In the genomic region with DNA sequence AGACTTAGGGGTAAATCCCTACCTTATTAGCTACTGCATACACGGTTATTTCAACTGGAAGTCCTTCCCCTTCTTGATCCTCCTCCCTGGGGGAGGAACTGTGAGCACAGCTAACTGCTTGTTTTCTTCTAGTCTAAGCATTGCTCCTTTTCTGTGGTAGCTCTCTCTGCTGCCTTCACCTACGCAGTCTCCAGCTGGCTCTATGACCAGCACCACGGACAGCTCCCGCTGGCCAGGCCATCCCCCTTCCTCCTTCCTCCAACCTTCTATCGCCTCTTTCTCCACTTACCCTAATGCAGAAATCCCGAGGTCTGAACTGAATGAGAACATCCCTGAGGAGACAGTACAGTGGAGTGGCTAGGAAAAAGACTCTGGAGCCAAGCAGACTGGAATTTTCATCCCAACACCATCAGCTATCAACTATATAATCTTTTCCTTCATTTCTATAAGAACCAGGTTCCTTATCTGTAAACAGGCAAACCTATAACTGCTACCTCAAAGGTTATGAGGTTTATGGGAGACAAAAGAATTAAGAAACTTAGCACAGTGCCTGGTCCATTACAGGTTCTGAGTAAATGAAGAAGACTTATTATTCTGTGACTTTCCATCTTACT, we compare ENCODE assay signal across 2 cellular contexts.
TF ChIP-seq lines count a peak whose summit lies in the region.

No MANE protein-coding gene starts in this region.

TF ChIP-seq in A549, 52 proteins besides CTCF, POLR2A, EP300 and RAD21 (continued from another document):
- TF ChIP-seq KDM1A (IDR thresholded peaks at IDR 0.05; ENCODE audit: low read depth) (no peak), EHMT2 (IDR thresholded peaks at IDR 0.05; ENCODE audit: low read depth) (peak; percentile 86), BHLHE40 (IDR thresholded peaks at IDR 0.05; ENCODE audit: low read depth, low read length) (no peak), CBX2 (IDR thresholded peaks at IDR 0.05; ENCODE audit: borderline replicate concordance, low read depth) (no peak), CHD4 (IDR thresholded peaks at IDR 0.05; ENCODE audit: borderline replicate concordance) (no peak)
- TF ChIP-seq, protein P1, sequence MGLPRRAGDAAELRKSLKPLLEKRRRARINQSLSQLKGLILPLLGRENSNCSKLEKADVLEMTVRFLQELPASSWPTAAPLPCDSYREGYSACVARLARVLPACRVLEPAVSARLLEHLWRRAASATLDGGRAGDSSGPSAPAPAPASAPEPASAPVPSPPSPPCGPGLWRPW (IDR thresholded peaks at IDR 0.05), result no peak
- TF ChIP-seq, protein P2, sequence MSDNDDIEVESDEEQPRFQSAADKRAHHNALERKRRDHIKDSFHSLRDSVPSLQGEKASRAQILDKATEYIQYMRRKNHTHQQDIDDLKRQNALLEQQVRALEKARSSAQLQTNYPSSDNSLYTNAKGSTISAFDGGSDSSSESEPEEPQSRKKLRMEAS (IDR thresholded peaks at IDR 0.05), result no peak
- TF ChIP-seq, protein P3, sequence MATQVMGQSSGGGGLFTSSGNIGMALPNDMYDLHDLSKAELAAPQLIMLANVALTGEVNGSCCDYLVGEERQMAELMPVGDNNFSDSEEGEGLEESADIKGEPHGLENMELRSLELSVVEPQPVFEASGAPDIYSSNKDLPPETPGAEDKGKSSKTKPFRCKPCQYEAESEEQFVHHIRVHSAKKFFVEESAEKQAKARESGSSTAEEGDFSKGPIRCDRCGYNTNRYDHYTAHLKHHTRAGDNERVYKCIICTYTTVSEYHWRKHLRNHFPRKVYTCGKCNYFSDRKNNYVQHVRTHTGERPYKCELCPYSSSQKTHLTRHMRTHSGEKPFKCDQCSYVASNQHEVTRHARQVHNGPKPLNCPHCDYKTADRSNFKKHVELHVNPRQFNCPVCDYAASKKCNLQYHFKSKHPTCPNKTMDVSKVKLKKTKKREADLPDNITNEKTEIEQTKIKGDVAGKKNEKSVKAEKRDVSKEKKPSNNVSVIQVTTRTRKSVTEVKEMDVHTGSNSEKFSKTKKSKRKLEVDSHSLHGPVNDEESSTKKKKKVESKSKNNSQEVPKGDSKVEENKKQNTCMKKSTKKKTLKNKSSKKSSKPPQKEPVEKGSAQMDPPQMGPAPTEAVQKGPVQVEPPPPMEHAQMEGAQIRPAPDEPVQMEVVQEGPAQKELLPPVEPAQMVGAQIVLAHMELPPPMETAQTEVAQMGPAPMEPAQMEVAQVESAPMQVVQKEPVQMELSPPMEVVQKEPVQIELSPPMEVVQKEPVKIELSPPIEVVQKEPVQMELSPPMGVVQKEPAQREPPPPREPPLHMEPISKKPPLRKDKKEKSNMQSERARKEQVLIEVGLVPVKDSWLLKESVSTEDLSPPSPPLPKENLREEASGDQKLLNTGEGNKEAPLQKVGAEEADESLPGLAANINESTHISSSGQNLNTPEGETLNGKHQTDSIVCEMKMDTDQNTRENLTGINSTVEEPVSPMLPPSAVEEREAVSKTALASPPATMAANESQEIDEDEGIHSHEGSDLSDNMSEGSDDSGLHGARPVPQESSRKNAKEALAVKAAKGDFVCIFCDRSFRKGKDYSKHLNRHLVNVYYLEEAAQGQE (IDR thresholded peaks at IDR 0.05), result peak; percentile 96

TF ChIP-seq in HCT116, 20 proteins besides CTCF, POLR2A, EP300 and RAD21:
- TF ChIP-seq, protein P3 (IDR thresholded peaks at IDR 0.05; ENCODE audit: low read depth), result peak; percentile 98
- TF ChIP-seq CBX3 (IDR thresholded peaks at IDR 0.05; ENCODE audit: low read depth), result no peak
